26 cellular contexts compared by ENCODE assay signal in genomic region chr19:33147538-33147937, GRCh38. TPM values are rescaled to one million over a fixed set of nuclear protein-coding genes. Genes with fewer than 3 reads are reported as not detected.
DNase-seq lines count a peak whose midpoint lies in the region; ATAC-seq, FAIRE-seq and TF ChIP-seq lines count a peak whose summit lies in the region.
"Had no signal": no experiment of that assay in that cellular context is flagged by ENCODE, and none has a peak within 500 bp of the region (broad histone marks: within the 10 kb centered on the region; RNA-seq: fewer than 3 reads in every experiment).

No MANE protein-coding gene starts in this region.

- ATAC-seq in HepG2 = peak; percentile 50
- no peak for ATAC-seq in right lobe of liver
- ATAC-seq in WTC11 = peak; percentile 84
- no peak for ATAC-seq in GM21360 (IDR thresholded peaks at IDR 0.05; ENCODE audit: unreplicated experiment)
- ATAC-seq in GM21737 (IDR thresholded peaks at IDR 0.05; ENCODE audit: unreplicated experiment) = no peak
- ATAC-seq: A549; CD8-positive, alpha-beta T cell; GM12878 had no signal

- DNase-seq in HepG2 (ENCODE audit: low spot score) (no peak), right lobe of liver (no peak), WTC11 (ENCODE audit: low spot score) (peak; percentile 61), iPS-NIHi7 (ENCODE audit: extremely low spot score) (peak; percentile 59), endodermal cell (no peak)
- DNase-seq: 8988T; ACHN; AML-193; BE2C; C1 segment of cervical spinal cord; CD4-positive, CD25-positive, alpha-beta regulatory T cell; CD8-positive, alpha-beta T cell; DMS 273 treated with DMSO at 0.1 percent for 48 hours; DMS79; EL; GDM1; H7; HCEC 1CT had no signal

- no peaks in the 10 kb centered on the region for H3K9me3 ChIP-seq in HepG2 (ENCODE audit: low read length)
- no peaks in the 10 kb centered on the region for H3K9me3 ChIP-seq in right lobe of liver
- H3K9me3 ChIP-seq in HEK293 (ENCODE audit: control insufficient read depth, insufficient read depth, low read depth, low read length) = no peaks in the 10 kb centered on the region; the same call in 1 of the 2 replicates
- H3K9me3 ChIP-seq in endodermal cell (ENCODE audit: control insufficient read depth, low read length) = no peaks in the 10 kb centered on the region
- H3K9me3 ChIP-seq: A549, BE2C had no signal

- peaks cover 40% of the 10 kb centered on the region for H3K4me1 ChIP-seq in HepG2 (ENCODE audit: insufficient read depth, low read length)
- H3K4me1 ChIP-seq in right lobe of liver = no peaks in the 10 kb centered on the region
- peaks cover 3% of the 10 kb centered on the region; the same call in 1 of the 2 replicates for H3K4me1 ChIP-seq in HEK293 (ENCODE audit: control insufficient read depth, insufficient read depth, low read length)
- H3K4me1 ChIP-seq in endodermal cell (ENCODE audit: control insufficient read depth, insufficient read depth, low read length) = no peaks in the 10 kb centered on the region
- H3K4me1 ChIP-seq: A549, BE2C had no signal

- H4K20me1 ChIP-seq in HepG2 (ENCODE audit: insufficient read depth, low read length) = no peaks in the 10 kb centered on the region

- no peaks in the 10 kb centered on the region for H3K79me2 ChIP-seq in HepG2 (ENCODE audit: insufficient read depth, low read length)

- H3K27me3 ChIP-seq in HepG2 (ENCODE audit: control insufficient read depth in 1 of 2, insufficient read depth in 2 of 2, low read length in 2 of 2) (peaks cover 0 to 4% of the 10 kb centered on the region in 2 experiments; a peak in 2 of 5 replicates), right lobe of liver (no peaks in the 10 kb centered on the region), endodermal cell (ENCODE audit: control insufficient read depth, insufficient read depth, low read length, poor library complexity, severe bottlenecking) (no peaks in the 10 kb centered on the region)
- H3K27me3 ChIP-seq: BE2C had no signal

- POLR2A ChIA-PET in HepG2 (lab: Yijun Ruan, JAX) = interaction anchor here (1.8 kb wide), 1 partner anchor 29 kb away, joined by 10 read pairs; no protein-coding TSS in a partner anchor
- POLR2A ChIA-PET in HEK293 (lab: Yijun Ruan, JAX) = interaction anchor here (0.7 to 0.9 kb wide), 2 partner anchors 9 to 17 kb away, joined by 3 to 7 read pairs; no protein-coding TSS in a partner anchor
- POLR2A ChIA-PET in WTC11 (lab: Charles Lee) = no interaction called here

- TF ChIP-seq CTCF in HepG2 (CRISPR knock-in tag; IDR thresholded peaks at IDR 0.05) (peak; percentile 45), right lobe of liver (IDR thresholded peaks at IDR 0.05) (no peak), HEK293 (tag by site-specific recombination; IDR thresholded peaks at IDR 0.05) (no peak), WTC11 (IDR thresholded peaks at IDR 0.05) (peak; percentile 16; the same call in 1 of the 2 replicates), endodermal cell (conservative IDR thresholded peaks at IDR 0.05) (no peak)

- no peak for FAIRE-seq in HepG2 (lab: Jason Lieb, UNC)
- FAIRE-seq: D721Med, GM12878, GM19239, H1 had no signal

- TF ChIP-seq RAD21 in HepG2 (CRISPR knock-in tag; IDR thresholded peaks at IDR 0.05) = no peak

- H3K27me3 Mint-ChIP-seq in WTC11 (ENCODE audit: low read depth) = no peaks in the 10 kb centered on the region
- no peaks in the 10 kb centered on the region for H3K27me3 Mint-ChIP-seq in endodermal cell (ENCODE audit: insufficient read depth)

- 55% methylated on average over 5 of the region's 6 CpGs for WGBS in HepG2 (ENCODE audit: low lambda C conversion rate)
- 73% methylated on average over 4 of the region's 6 CpGs for WGBS in right lobe of liver (ENCODE audit: insufficient coverage, low coverage, low lambda C conversion rate, missing lambda C conversion rate)
- 89 to 95% methylated on average over 5 to 6 of the region's 6 CpGs for WGBS in endodermal cell (ENCODE audit: insufficient coverage in 1 of 2, insufficient read length in 1 of 2), 2 experiments

- H3K4me2 ChIP-seq in HepG2 (ENCODE audit: low read depth, low read length) = peak overlapping the region; percentile 47; the same call in 1 of the 2 replicates
- H3K4me2 ChIP-seq: A549 had no signal

- no TSS peak for BruUV-seq in HepG2 (replicated peaks; lab: Mats Ljungman, UMichigan)

- intact Hi-C loops in HepG2 (cut with micrococcal nuclease; ENCODE audit: unreplicated experiment) = no loop called here
- intact Hi-C loops in right lobe of liver (cut with DNase I) = loop anchor here in 1 of 2 donors (5.0 kb wide), 1 partner anchor 35 kb away; no protein-coding TSS in a partner anchor

- CTCF ChIA-PET in HepG2 (lab: Yijun Ruan, JAX; ENCODE audit: low intra/inter-chr PET ratio, low total read pairs) = no interaction called here
- CTCF ChIA-PET in HEK293 (lab: Yijun Ruan, JAX) = interaction anchor here (1.2 to 6.3 kb wide), 4 partner anchors 10 to 257 kb away, joined by 3 to 152 read pairs (median 42); no protein-coding TSS in a partner anchor
- CTCF ChIA-PET in WTC11 (lab: Charles Lee) = interaction anchor here (0.6 to 5.8 kb wide), 21 partner anchors 8 to 259 kb away, joined by 3 to 76 read pairs (median 4); partner anchors contain the start of gene SLC7A10

- no peaks in the 10 kb centered on the region; the same call in 1 of the 2 replicates for H3K4me1 Mint-ChIP-seq in WTC11
- H3K4me1 Mint-ChIP-seq in endodermal cell = no peaks in the 10 kb centered on the region

- TF ChIP-seq POLR2A in HepG2 (IDR thresholded peaks at IDR 0.05; ENCODE audit: insufficient read depth in 1 of 2, low read depth in 2 of 2, low read length in 2 of 2) (no peak), right lobe of liver (IDR thresholded peaks at IDR 0.05) (no peak)

- no peaks in the 10 kb centered on the region for H3K9me3 Mint-ChIP-seq in WTC11
- no peaks in the 10 kb centered on the region for H3K9me3 Mint-ChIP-seq in endodermal cell
- H3K9me3 Mint-ChIP-seq: CD4-positive, CD25-positive, alpha-beta regulatory T cell; CD8-positive, alpha-beta T cell had no signal

- H3K36me3 ChIP-seq in HepG2 (replicated peaks in 1 of 2; ENCODE audit: control insufficient read depth in 1 of 2, insufficient read depth in 2 of 2, low read length in 2 of 2) = no peaks in the 10 kb centered on the region
- H3K36me3 ChIP-seq in right lobe of liver = no peaks in the 10 kb centered on the region
- H3K36me3 ChIP-seq in HEK293 (ENCODE audit: control insufficient read depth in 2 of 2, insufficient read depth in 1 of 2, low read length in 2 of 2) = no peaks in the 10 kb centered on the region; a peak in 1 of 3 replicates
- H3K36me3 ChIP-seq in endodermal cell (ENCODE audit: control insufficient read depth, insufficient read depth, low read length) = no peaks in the 10 kb centered on the region
- H3K36me3 ChIP-seq: BE2C had no signal

- H3K27ac ChIP-seq in HepG2 (ENCODE audit: extremely low read length, insufficient read depth, low read length) = no peak overlapping the region
- no peak overlapping the region for H3K27ac ChIP-seq in right lobe of liver
- H3K27ac ChIP-seq in HEK293 (ENCODE audit: extremely low read depth, low read depth, low read length) = no peak overlapping the region
- no peak overlapping the region for H3K27ac ChIP-seq in endodermal cell (ENCODE audit: low read depth, low read length)
- H3K27ac ChIP-seq: A549 had no signal

- TF ChIP-seq EP300 in HepG2 (IDR thresholded peaks at IDR 0.05; ENCODE audit: low read depth in 2 of 2, low read length in 2 of 2) = no peak
- TF ChIP-seq EP300 in HepG2 (CRISPR knock-in tag; IDR thresholded peaks at IDR 0.05; ENCODE audit: borderline replicate concordance) = no peak

- H3K4me3 ChIP-seq in HepG2 (replicated peaks in 1 of 3; ENCODE audit: insufficient read depth in 1 of 3, low read depth in 2 of 3, low read length in 3 of 3) (no peak overlapping the region; a peak in 1 of 6 replicates), right lobe of liver (no peak overlapping the region), HEK293 (ENCODE audit: low read depth, low read length) (no peak overlapping the region), endodermal cell (ENCODE audit: low read length) (no peak overlapping the region)
- H3K4me3 ChIP-seq: A549, GM12878 had no signal

- no peak overlapping the region for H3K9ac ChIP-seq in HepG2 (ENCODE audit: insufficient read depth, low read depth, low read length)
- H3K9ac ChIP-seq in endodermal cell (ENCODE audit: extremely low read depth, low read length, poor library complexity, severe bottlenecking) = no peak overlapping the region

- H3K36me3 Mint-ChIP-seq in WTC11 = no peaks in the 10 kb centered on the region
- no peaks in the 10 kb centered on the region for H3K36me3 Mint-ChIP-seq in endodermal cell (ENCODE audit: low read depth)
- H3K36me3 Mint-ChIP-seq: CD4-positive, CD25-positive, alpha-beta regulatory T cell; CD8-positive, alpha-beta T cell had no signal

- no peak overlapping the region for H2AFZ ChIP-seq in HepG2 (ENCODE audit: low read length)

- H3K4me3 Mint-ChIP-seq in WTC11 (no peak overlapping the region), endodermal cell (no peak overlapping the region)
- H3K4me3 Mint-ChIP-seq: CD4-positive, CD25-positive, alpha-beta regulatory T cell; CD8-positive, alpha-beta T cell had no signal

- H3K27ac Mint-ChIP-seq in WTC11 (no peak overlapping the region), endodermal cell (no peak overlapping the region)
- H3K27ac Mint-ChIP-seq: CD4-positive, CD25-positive, alpha-beta regulatory T cell; CD8-positive, alpha-beta T cell had no signal

- in situ Hi-C loops in HepG2 (cut with HindIII; ENCODE audit: extremely low pct_ligation_motif_present, low pct_unique_long_range_greater_than_20kb) = loop anchor here (25.0 kb wide), 1 partner anchor 460 kb away; the partner anchor contains the start of genes ANKRD27, NUDT19 and RGS9BP

RNA-seq across cellular contexts. Expression of gene WDR88, which starts 15.6 kb away (rescaled TPM):
- total RNA-seq in HepG2 (2016; rRNA removed; fragmentation: Illumina TruSeq; extraction: Trizol) = not detected in 2 replicates
- not detected in 2 replicates for total RNA-seq in HepG2 (2016; cell fraction: cytosol; rRNA removed; fragmentation: Illumina TruSeq; extraction: Trizol; ENCODE audit: low read depth)
- total RNA-seq in HepG2 (2016; cell fraction: insoluble cytoplasmic fraction; rRNA removed; fragmentation: Illumina TruSeq; extraction: Trizol) = 0.09 TPM in 1 of 2 replicates, not detected in the other
- total RNA-seq in HepG2 (2016; cell fraction: membrane; rRNA removed; fragmentation: Illumina TruSeq; extraction: Trizol) = not detected in 2 replicates
- not detected in 2 replicates for total RNA-seq in HepG2 (2016; cell fraction: nucleus; rRNA removed; fragmentation: Illumina TruSeq; extraction: Trizol)
- 0.09 TPM in 1 of 2 replicates, not detected in the other for polyA plus RNA-seq in HepG2 (2011; rRNA removed)
- polyA plus RNA-seq in HepG2 (2011; cell fraction: cytosol; rRNA removed) = not detected in 2 replicates
- polyA plus RNA-seq in HepG2 (2011; cell fraction: nucleus; rRNA removed) = 0.07 TPM in 1 of 2 replicates, not detected in the other
- polyA plus RNA-seq in HepG2 (2012) = 0.12 and 0.20 TPM in 2 replicates
- polyA plus RNA-seq in HepG2 (2016; cell fraction: cytosol; fragmentation: Illumina TruSeq; extraction: Trizol; ENCODE audit: low read depth) = not detected in 2 replicates
- not detected in 2 replicates for polyA plus RNA-seq in HepG2 (2016; cell fraction: insoluble cytoplasmic fraction; fragmentation: Illumina TruSeq; extraction: Trizol; ENCODE audit: low read depth)
- polyA plus RNA-seq in HepG2 (2016; cell fraction: membrane; fragmentation: Illumina TruSeq; extraction: Trizol; ENCODE audit: low read depth) = not detected in 2 replicates
- not detected in 2 replicates for polyA plus RNA-seq in HepG2 (2016; cell fraction: nucleus; fragmentation: Illumina TruSeq; extraction: Trizol; ENCODE audit: insufficient read depth, low read depth)
- polyA minus RNA-seq in HepG2 (2011; rRNA and poly(A)+ RNA removed; ENCODE audit: low replicate concordance) = 0.26 TPM in 1 of 2 replicates, not detected in the other
- polyA minus RNA-seq in HepG2 (2011; cell fraction: cytosol; rRNA and poly(A)+ RNA removed) = not detected in 2 replicates
- not detected in 2 replicates for polyA minus RNA-seq in HepG2 (2011; cell fraction: nucleus; rRNA and poly(A)+ RNA removed)
- not detected for total RNA-seq in right lobe of liver
- 0.28 TPM in 1 of 3 replicates, not detected in the others for total RNA-seq in WTC11 (2021)
- total RNA-seq in endodermal cell = not detected
- not detected for polyA plus RNA-seq in endodermal cell (2013, experiment 1 of 2)
- not detected for polyA plus RNA-seq in endodermal cell (2013, experiment 2 of 2)
- total RNA-seq: CD4-positive, CD25-positive, alpha-beta regulatory T cell; CD8-positive, alpha-beta T cell; GM12878; H1; H7 had no signal
- polyA plus RNA-seq: H1 had no signal

RNA-seq across cellular contexts. Expression of gene LRP3, which starts 46.6 kb away (rescaled TPM):
- 45.1 and 51.6 TPM in 2 replicates for total RNA-seq in HepG2 (2016; rRNA removed; fragmentation: Illumina TruSeq; extraction: Trizol)
- 34.5 and 35.4 TPM in 2 replicates for total RNA-seq in HepG2 (2016; cell fraction: cytosol; rRNA removed; fragmentation: Illumina TruSeq; extraction: Trizol; ENCODE audit: low read depth)
- total RNA-seq in HepG2 (2016; cell fraction: insoluble cytoplasmic fraction; rRNA removed; fragmentation: Illumina TruSeq; extraction: Trizol) = 39.3 and 56.4 TPM in 2 replicates
- 85.6 and 91.5 TPM in 2 replicates for total RNA-seq in HepG2 (2016; cell fraction: membrane; rRNA removed; fragmentation: Illumina TruSeq; extraction: Trizol)
- 24.3 and 30.9 TPM in 2 replicates for total RNA-seq in HepG2 (2016; cell fraction: nucleus; rRNA removed; fragmentation: Illumina TruSeq; extraction: Trizol)
- polyA plus RNA-seq in HepG2 (2011; rRNA removed) = 17.6 and 30.3 TPM in 2 replicates
- 9.6 and 22.4 TPM in 2 replicates for polyA plus RNA-seq in HepG2 (2011; cell fraction: cytosol; rRNA removed)
- polyA plus RNA-seq in HepG2 (2011; cell fraction: nucleus; rRNA removed) = 49.0 and 59.4 TPM in 2 replicates
- polyA plus RNA-seq in HepG2 (2012) = 12.5 and 18.3 TPM in 2 replicates
- 46.7 and 50.1 TPM in 2 replicates for polyA plus RNA-seq in HepG2 (2016; cell fraction: cytosol; fragmentation: Illumina TruSeq; extraction: Trizol; ENCODE audit: low read depth)
- polyA plus RNA-seq in HepG2 (2016; cell fraction: insoluble cytoplasmic fraction; fragmentation: Illumina TruSeq; extraction: Trizol; ENCODE audit: low read depth) = 41.6 and 54.2 TPM in 2 replicates
- 92.1 and 104 TPM in 2 replicates for polyA plus RNA-seq in HepG2 (2016; cell fraction: membrane; fragmentation: Illumina TruSeq; extraction: Trizol; ENCODE audit: low read depth)
- 70.1 and 70.6 TPM in 2 replicates for polyA plus RNA-seq in HepG2 (2016; cell fraction: nucleus; fragmentation: Illumina TruSeq; extraction: Trizol; ENCODE audit: insufficient read depth, low read depth)
- 11.9 and 50.0 TPM in 2 replicates for polyA minus RNA-seq in HepG2 (2011; rRNA and poly(A)+ RNA removed; ENCODE audit: low replicate concordance)
- 9.7 and 13.5 TPM in 2 replicates for polyA minus RNA-seq in HepG2 (2011; cell fraction: cytosol; rRNA and poly(A)+ RNA removed)
- polyA minus RNA-seq in HepG2 (2011; cell fraction: nucleus; rRNA and poly(A)+ RNA removed) = 10.3 TPM in 2 replicates
- 10 to 100 TPM; 25.2 to 40.7 (median 33.7) TPM for total RNA-seq in right lobe of liver
- 37.7 to 47.0 TPM (median 39.5 TPM) in 3 replicates for total RNA-seq in WTC11 (2021)
- 10 to 100 TPM; 21.2 to 34.4 TPM for total RNA-seq in endodermal cell
- 34.1 TPM for polyA plus RNA-seq in endodermal cell (2013, experiment 1 of 2)
- 28.8 TPM for polyA plus RNA-seq in endodermal cell (2013, experiment 2 of 2)
- total RNA-seq: CD4-positive, CD25-positive, alpha-beta regulatory T cell; CD8-positive, alpha-beta T cell had no signal
- polyA plus RNA-seq: CD4-positive, CD25-positive, alpha-beta regulatory T cell had no signal

Comparison
In these comparisons a context has a peak if more than half of its experiments do, and no peak if none do; other contexts are left out.
1. ATAC-seq: peak in HepG2 (single experiment) and WTC11 (single experiment); none in right lobe of liver (0 of 4), GM21360 (single experiment) and GM21737 (single experiment).
2. CTCF ChIP-seq: peak in HepG2 (single experiment) and WTC11 (single experiment); none in right lobe of liver (0 of 4), HEK293 (single experiment) and endodermal cell (single experiment).
3. DNase-seq: peak in WTC11 (single experiment) and iPS-NIHi7 (single experiment); none in HepG2 (single experiment), right lobe of liver (0 of 3) and endodermal cell (single experiment).
4. Of the 63 proteins assayed by ChIP-seq in both HepG2 and HEK293: peak only in HepG2: CTCF; only in HEK293: none; in both: none; in neither: 62.